ENCODE assay signal across 1 cellular context in the genomic region with DNA sequence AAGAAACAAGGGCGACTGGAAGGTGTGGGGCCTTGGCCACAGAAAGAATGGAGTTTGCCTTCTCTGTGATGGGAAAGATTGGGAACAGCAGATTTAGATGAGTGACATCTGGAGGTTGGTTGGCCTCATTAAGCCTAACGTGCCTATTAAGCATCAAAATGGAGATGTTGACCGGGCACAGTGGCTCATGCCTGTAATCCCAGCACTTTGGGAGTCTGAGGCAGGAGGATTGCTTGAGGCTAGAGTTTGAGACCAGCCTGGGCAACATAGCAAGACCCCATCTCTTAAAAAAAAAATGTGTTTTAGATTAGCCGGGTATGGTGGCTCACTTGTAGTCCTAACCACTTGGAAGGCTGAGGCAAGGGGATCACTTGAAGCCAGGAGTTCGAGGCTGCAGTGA.
TF ChIP-seq lines count a peak whose summit lies in the region.

No MANE protein-coding gene starts in this region.

TF ChIP-seq in HepG2, 621 proteins besides CTCF, POLR2A, EP300 and RAD21 (continued from another document):
- TF ChIP-seq FOXP4 (CRISPR knock-in tag; IDR thresholded peaks at IDR 0.05) (no peak), ZNF205 (CRISPR knock-in tag; IDR thresholded peaks at IDR 0.05) (no peak)
- TF ChIP-seq, protein P1, sequence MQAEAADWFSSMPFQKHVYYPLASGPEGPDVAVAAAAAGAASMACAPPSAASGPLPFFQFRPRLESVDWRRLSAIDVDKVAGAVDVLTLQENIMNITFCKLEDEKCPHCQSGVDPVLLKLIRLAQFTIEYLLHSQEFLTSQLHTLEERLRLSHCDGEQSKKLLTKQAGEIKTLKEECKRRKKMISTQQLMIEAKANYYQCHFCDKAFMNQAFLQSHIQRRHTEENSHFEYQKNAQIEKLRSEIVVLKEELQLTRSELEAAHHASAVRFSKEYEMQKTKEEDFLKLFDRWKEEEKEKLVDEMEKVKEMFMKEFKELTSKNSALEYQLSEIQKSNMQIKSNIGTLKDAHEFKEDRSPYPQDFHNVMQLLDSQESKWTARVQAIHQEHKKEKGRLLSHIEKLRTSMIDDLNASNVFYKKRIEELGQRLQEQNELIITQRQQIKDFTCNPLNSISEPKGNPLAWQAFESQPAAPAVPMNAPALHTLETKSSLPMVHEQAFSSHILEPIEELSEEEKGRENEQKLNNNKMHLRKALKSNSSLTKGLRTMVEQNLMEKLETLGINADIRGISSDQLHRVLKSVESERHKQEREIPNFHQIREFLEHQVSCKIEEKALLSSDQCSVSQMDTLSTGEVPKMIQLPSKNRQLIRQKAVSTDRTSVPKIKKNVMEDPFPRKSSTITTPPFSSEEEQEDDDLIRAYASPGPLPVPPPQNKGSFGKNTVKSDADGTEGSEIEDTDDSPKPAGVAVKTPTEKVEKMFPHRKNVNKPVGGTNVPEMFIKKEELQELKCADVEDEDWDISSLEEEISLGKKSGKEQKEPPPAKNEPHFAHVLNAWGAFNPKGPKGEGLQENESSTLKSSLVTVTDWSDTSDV (CRISPR knock-in tag; IDR thresholded peaks at IDR 0.05) = no peak
TF ChIP-seq in HepG2: peak in this region for 1.
